1 cellular context compared by ENCODE assay signal in genomic region chr2:101751875-101752619, GRCh38.
TF ChIP-seq lines count a peak whose summit lies in the region.

No MANE protein-coding gene starts in this region.

TF ChIP-seq in SK-N-SH treated with all-trans-retinoic acid at 6 μM for 48 hours, 23 proteins besides CTCF, POLR2A, EP300 and RAD21 (continued from another document):
- no peak for TF ChIP-seq RARB (CRISPR knock-in tag; IDR thresholded peaks at IDR 0.05)
- TF ChIP-seq BACH2 (CRISPR knock-in tag; IDR thresholded peaks at IDR 0.05; ENCODE audit: borderline replicate concordance) = no peak
- TF ChIP-seq CSRNP3 (CRISPR knock-in tag; IDR thresholded peaks at IDR 0.05) = no peak
- TF ChIP-seq ZNF70 (CRISPR knock-in tag; IDR thresholded peaks at IDR 0.05) = no peak
